ENCODE assay signal across 8 cellular contexts in the genomic region with DNA sequence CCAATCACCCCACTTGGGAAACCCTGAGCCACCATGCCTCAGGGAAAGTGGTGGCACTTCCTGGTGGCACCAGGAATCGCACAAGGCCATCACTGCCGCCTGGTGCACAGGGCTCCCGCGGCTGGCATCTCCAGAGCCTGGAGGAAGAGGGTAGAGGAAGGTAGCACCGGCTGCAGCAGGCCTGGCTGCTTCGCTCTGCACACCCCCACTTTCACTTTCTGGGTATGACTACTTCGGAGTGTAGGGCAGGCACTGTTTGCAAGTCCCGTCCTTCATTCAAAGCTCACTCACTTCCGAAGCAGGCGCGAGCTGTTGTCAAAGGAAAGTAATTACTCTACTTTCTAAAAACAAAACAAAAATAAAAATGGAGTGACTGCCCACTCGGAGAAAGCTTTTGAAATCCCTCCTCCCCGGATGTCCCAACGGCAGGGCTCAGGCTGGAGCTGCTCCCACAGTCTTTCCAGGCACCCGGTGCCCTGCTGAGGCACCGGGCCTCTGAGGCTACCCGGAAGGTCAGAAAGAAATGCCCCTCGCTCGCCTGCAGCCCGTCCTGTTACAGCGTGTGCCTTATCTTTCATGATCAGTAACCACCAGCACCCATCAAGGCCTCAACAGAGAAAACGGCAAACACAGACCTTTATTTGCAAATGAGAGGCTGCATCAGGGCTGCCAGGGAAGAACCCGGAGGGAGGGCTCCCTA. TPM values are rescaled to one million over a fixed set of nuclear protein-coding genes. Genes with fewer than 3 reads are reported as not detected.
DNase-seq lines count a peak whose midpoint lies in the region; ATAC-seq and TF ChIP-seq lines count a peak whose summit lies in the region.

No MANE protein-coding gene starts in this region.

- peaks cover 58% of the 10 kb centered on the region for H3K4me1 Mint-ChIP-seq in dendritic cell treated with granulocyte-macrophage colony-stimulating factor and Interleukin-4, amounts not matched to agents 40 ng/mL and 50 ng/mL, for 4 days (ENCODE audit: low read depth)
- peaks cover 41% of the 10 kb centered on the region for H3K4me1 Mint-ChIP-seq in mesothelial cell of epicardium
- H3K4me1 Mint-ChIP-seq in stimulated activated effector memory CD8-positive, alpha-beta T cell treated with anti-CD3 and anti-CD28 coated beads, Interleukin-12 subunit alpha, Interleukin-12 subunit beta, amount 100 ng/mL, for 72 hours: peaks cover 48% of the 10 kb centered on the region

- H3K9me3 Mint-ChIP-seq in dendritic cell treated with granulocyte-macrophage colony-stimulating factor and Interleukin-4, amounts not matched to agents 40 ng/mL and 50 ng/mL, for 4 days: no peaks in the 10 kb centered on the region
- H3K9me3 Mint-ChIP-seq in mesothelial cell of epicardium: no peaks in the 10 kb centered on the region
- H3K9me3 Mint-ChIP-seq in stimulated activated effector memory CD8-positive, alpha-beta T cell treated with anti-CD3 and anti-CD28 coated beads, Interleukin-12 subunit alpha, Interleukin-12 subunit beta, amount 100 ng/mL, for 72 hours: no peaks in the 10 kb centered on the region

- peak; percentile 18 to 41 for ATAC-seq in activated CD4-positive, CD25-positive, alpha-beta regulatory T cell treated with anti-CD3 and anti-CD28 coated beads, Interleukin-2, amount 50 U/mL, for 24 hours
- peak; percentile 66 for ATAC-seq in stimulated activated effector memory CD8-positive, alpha-beta T cell treated with anti-CD3 and anti-CD28 coated beads, Interleukin-12 subunit alpha, Interleukin-12 subunit beta, amount 100 ng/mL, for 72 hours
- no peak for ATAC-seq in HG03280 (IDR thresholded peaks at IDR 0.05; ENCODE audit: unreplicated experiment)

- H3K4me3 Mint-ChIP-seq in dendritic cell treated with granulocyte-macrophage colony-stimulating factor and Interleukin-4, amounts not matched to agents 40 ng/mL and 50 ng/mL, for 4 days: peak overlapping the region; percentile 81
- peak overlapping the region; percentile 85 for H3K4me3 Mint-ChIP-seq in mesothelial cell of epicardium
- H3K4me3 Mint-ChIP-seq in stimulated activated effector memory CD8-positive, alpha-beta T cell treated with anti-CD3 and anti-CD28 coated beads, Interleukin-12 subunit alpha, Interleukin-12 subunit beta, amount 100 ng/mL, for 72 hours: peak overlapping the region; percentile 83

- DNase-seq in GM12865 (ENCODE audit: low read depth) (peak; percentile 91), mesothelial cell of epicardium (ENCODE audit: low spot score in 2 of 2, unreplicated experiment in 2 of 2) (no peak), SW 1271 (lab: John Stamatoyannopoulos, UW) (no peak)
- DNase-seq in Jurkat, Clone E6-1 (ENCODE audit: low read depth, low spot score): peak; percentile 49
- peak in 1 of 2 donors; percentile 80 for DNase-seq in stimulated activated effector memory CD8-positive, alpha-beta T cell treated with anti-CD3 and anti-CD28 coated beads, Interleukin-12 subunit alpha, Interleukin-12 subunit beta, amount 100 ng/mL, for 72 hours (ENCODE audit: low spot score in 2 of 2)

- H3K27ac Mint-ChIP-seq in dendritic cell treated with granulocyte-macrophage colony-stimulating factor and Interleukin-4, amounts not matched to agents 40 ng/mL and 50 ng/mL, for 4 days: peak overlapping the region; percentile 74
- H3K27ac Mint-ChIP-seq in mesothelial cell of epicardium: peak overlapping the region; percentile 95
- peak overlapping the region; percentile 74 for H3K27ac Mint-ChIP-seq in stimulated activated effector memory CD8-positive, alpha-beta T cell treated with anti-CD3 and anti-CD28 coated beads, Interleukin-12 subunit alpha, Interleukin-12 subunit beta, amount 100 ng/mL, for 72 hours

- TF ChIP-seq CTCF in GM12865 (IDR thresholded peaks at IDR 0.05; ENCODE audit: insufficient read depth, low read depth, low read length, missing control alignments): no peak
- no peak for TF ChIP-seq CTCF in mesothelial cell of epicardium (IDR thresholded peaks at IDR 0.05; ENCODE audit: unreplicated experiment)

- H3K27me3 Mint-ChIP-seq in dendritic cell treated with granulocyte-macrophage colony-stimulating factor and Interleukin-4, amounts not matched to agents 40 ng/mL and 50 ng/mL, for 4 days: peaks cover 25% of the 10 kb centered on the region
- peaks cover 21% of the 10 kb centered on the region for H3K27me3 Mint-ChIP-seq in mesothelial cell of epicardium (ENCODE audit: low read depth)

- peaks cover 15% of the 10 kb centered on the region for H3K36me3 Mint-ChIP-seq in dendritic cell treated with granulocyte-macrophage colony-stimulating factor and Interleukin-4, amounts not matched to agents 40 ng/mL and 50 ng/mL, for 4 days (ENCODE audit: low read depth)
- peaks cover 3% of the 10 kb centered on the region for H3K36me3 Mint-ChIP-seq in mesothelial cell of epicardium
- H3K36me3 Mint-ChIP-seq in stimulated activated effector memory CD8-positive, alpha-beta T cell treated with anti-CD3 and anti-CD28 coated beads, Interleukin-12 subunit alpha, Interleukin-12 subunit beta, amount 100 ng/mL, for 72 hours: no peaks in the 10 kb centered on the region

- intact Hi-C loops in dendritic cell treated with granulocyte-macrophage colony-stimulating factor and Interleukin-4, amounts not matched to agents 40 ng/mL and 50 ng/mL, for 4 days (cut with micrococcal nuclease): no loop called here

- peak overlapping the region; percentile 88 for H3K4me3 ChIP-seq in GM12865 (ENCODE audit: low read depth, low read length)
- H3K4me3 ChIP-seq in Jurkat, Clone E6-1 (ENCODE audit: low read length): peak overlapping the region; percentile 86

RNA-seq across cellular contexts. Expression of gene BRD3, which starts 2.0 kb away (rescaled TPM):
- 26.4 TPM for polyA plus RNA-seq in Jurkat, Clone E6-1 (2012; ENCODE audit: insufficient read depth, insufficient read length)
- 83.7 to 90.0 TPM (median 87.5 TPM) in 3 replicates for total RNA-seq in mesothelial cell of epicardium

RNA-seq across cellular contexts. Expression of gene BRD3OS, which starts 40.6 kb away (rescaled TPM):
- polyA plus RNA-seq in Jurkat, Clone E6-1 (2012; ENCODE audit: insufficient read depth, insufficient read length): 16.4 TPM
- total RNA-seq in mesothelial cell of epicardium: 14.3 to 16.4 TPM (median 16.1 TPM) in 3 replicates

Comparison
In these comparisons a context has a peak if more than half of its experiments do, and no peak if none do; other contexts are left out.
1. DNase-seq: peak in GM12865 (single experiment) and Jurkat, Clone E6-1 (single experiment); none in mesothelial cell of epicardium (0 of 2) and SW 1271 (0 of 2).
2. Peak in every context shown above with its lines, with median percentiles within 50 percentile points of each other: H3K27ac Mint-ChIP-seq and H3K4me3 Mint-ChIP-seq.